8 cellular contexts compared by ENCODE assay signal in genomic region chr5:181260720-181261319, GRCh38. TPM values are rescaled to one million over a fixed set of nuclear protein-coding genes. Genes with fewer than 3 reads are reported as not detected.
DNase-seq lines count a peak whose midpoint lies in the region; ATAC-seq and TF ChIP-seq lines count a peak whose summit lies in the region.

Gene TRIM52, minus strand, starts transcription at chr5:181261143. Its CDS starts 330 bp downstream, at chr5:181260813.

- DNase-seq in T-helper 2 cell: peak; percentile 75 to 98 (median 86)
- DNase-seq in cardiac fibroblast (ENCODE audit: low read depth in 2 of 2): peak; percentile 90 to 91
- peak; percentile 65 for DNase-seq in kidney epithelial cell (ENCODE audit: low read depth)
- DNase-seq in stimulated activated CD4-positive, alpha-beta T cell treated with anti-CD3 and anti-CD28 coated beads, Interleukin-1b, Interleukin-23, amount 100 ng/mL, for 4 hours (ENCODE audit: low read depth in 2 of 2): peak; percentile 87 to 88
- no peak for DNase-seq in NCI-H128 (lab: John Stamatoyannopoulos, UW; ENCODE audit: unreplicated experiment)
- DNase-seq in NCI-H2081 treated with DMSO at 0.1 percent for 48 hours (lab: John Stamatoyannopoulos, UW): no peak

- no peaks in the 10 kb centered on the region for H3K36me3 ChIP-seq in kidney epithelial cell (ENCODE audit: control insufficient read depth, insufficient read depth, low read length)

- no peaks in the 10 kb centered on the region for H3K27me3 ChIP-seq in kidney epithelial cell (ENCODE audit: control insufficient read depth, insufficient read depth, low read length)

- H3K4me3 ChIP-seq in cardiac fibroblast (replicated peaks in 1 of 2; ENCODE audit: low read depth in 2 of 2, low read length in 2 of 2) (peak within 1 kb of the TSS; percentile 86 to 91), kidney epithelial cell (ENCODE audit: low read depth, low read length) (peak within 1 kb of the TSS; percentile 67)

- ATAC-seq in GM18907 (IDR thresholded peaks at IDR 0.05; ENCODE audit: unreplicated experiment) (peak; percentile 87), HG03108 (IDR thresholded peaks at IDR 0.05; ENCODE audit: unreplicated experiment) (peak; percentile 74)

- TF ChIP-seq CTCF in cardiac fibroblast (IDR thresholded peaks at IDR 0.05; ENCODE audit: low read depth, low read length) (no peak), kidney epithelial cell (IDR thresholded peaks at IDR 0.05; ENCODE audit: insufficient read depth, low read length, poor library complexity, severe bottlenecking) (no peak)

RNA-seq across cellular contexts. Expression of gene TRIM52, which starts in this region (rescaled TPM):
- total RNA-seq in kidney epithelial cell: 2.2 and 6.0 TPM in 2 replicates

Comparison
In these comparisons a context has a peak if more than half of its experiments do, and no peak if none do; other contexts are left out.
1. DNase-seq: peak in T-helper 2 cell (5 of 5), cardiac fibroblast (2 of 2), kidney epithelial cell (single experiment) and stimulated activated CD4-positive, alpha-beta T cell treated with anti-CD3 and anti-CD28 coated beads, Interleukin-1b, Interleukin-23, amount 100 ng/mL, for 4 hours (2 of 2); none in NCI-H128 (single experiment) and NCI-H2081 treated with DMSO at 0.1 percent for 48 hours (single experiment).